Comparison of ENCODE assay signal across 19 cellular contexts in the genomic region with DNA sequence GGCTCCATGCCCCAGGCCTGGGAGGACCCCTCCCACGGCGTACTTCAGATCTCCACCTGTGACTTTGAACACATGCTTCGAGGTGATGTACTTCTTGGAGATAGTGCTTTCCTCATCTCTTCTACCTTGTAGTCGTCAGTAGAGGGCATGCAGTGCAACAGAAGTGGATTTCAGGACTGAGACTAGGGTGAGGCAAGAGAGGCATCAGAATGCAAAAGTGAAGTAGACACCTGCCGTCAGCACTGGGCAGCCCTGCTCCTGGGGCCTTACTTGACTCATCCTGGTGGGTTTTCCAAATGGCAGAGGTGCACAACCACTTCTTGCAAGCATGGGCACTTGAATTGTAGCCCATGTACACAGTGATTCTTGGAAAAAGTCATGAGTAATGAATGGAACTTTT.
DNase-seq lines count a peak whose midpoint lies in the region; ATAC-seq lines count a peak whose summit lies in the region.
"Had no signal": no experiment of that assay in that cellular context is flagged by ENCODE, and none has a peak within 500 bp of the region (broad histone marks: within the 10 kb centered on the region; RNA-seq: fewer than 3 reads in every experiment).

No MANE protein-coding gene starts in this region.

- peak overlapping the region in 1 of 2 donors; percentile 45 for H3K27ac Mint-ChIP-seq in activated naive CD4-positive, alpha-beta T cell treated with anti-CD3 and anti-CD28 coated beads, Interleukin-2, amount 50 U/mL, for 72 hours
- H3K27ac Mint-ChIP-seq in stimulated activated naive CD8-positive, alpha-beta T cell treated with anti-CD3 and anti-CD28 coated beads, Interleukin-15, Interleukin-2, amounts not matched to agents 100 ng/mL and 50 ng/mL, for 24 hours, result peak overlapping the region; percentile 91

- H3K4me1 Mint-ChIP-seq in stimulated activated naive CD8-positive, alpha-beta T cell treated with anti-CD3 and anti-CD28 coated beads, Interleukin-15, Interleukin-2, amounts not matched to agents 100 ng/mL and 50 ng/mL, for 24 hours (ENCODE audit: low read depth), result peaks cover 53% of the 10 kb centered on the region

- peaks cover 8% of the 10 kb centered on the region for H3K27me3 Mint-ChIP-seq in stimulated activated naive CD8-positive, alpha-beta T cell treated with anti-CD3 and anti-CD28 coated beads, Interleukin-15, Interleukin-2, amounts not matched to agents 100 ng/mL and 50 ng/mL, for 24 hours

- H3K4me3 Mint-ChIP-seq in stimulated activated naive CD8-positive, alpha-beta T cell treated with anti-CD3 and anti-CD28 coated beads, Interleukin-15, Interleukin-2, amounts not matched to agents 100 ng/mL and 50 ng/mL, for 24 hours, result no peak overlapping the region

- peak; percentile 50 to 65 for ATAC-seq in activated naive CD4-positive, alpha-beta T cell treated with anti-CD3 and anti-CD28 coated beads, Interleukin-2, amount 50 U/mL, for 72 hours
- peak; percentile 24 for ATAC-seq in HG02870 (IDR thresholded peaks at IDR 0.05; ENCODE audit: unreplicated experiment)
- ATAC-seq in GM21423 (IDR thresholded peaks at IDR 0.05; ENCODE audit: unreplicated experiment), result no peak
- ATAC-seq in GM21367 (IDR thresholded peaks at IDR 0.05; ENCODE audit: unreplicated experiment), result no peak
- ATAC-seq: HCT116 had no signal

- H3K36me3 Mint-ChIP-seq in activated naive CD4-positive, alpha-beta T cell treated with anti-CD3 and anti-CD28 coated beads, Interleukin-2, amount 50 U/mL, for 72 hours, result peaks cover 5 to 25% of the 10 kb centered on the region in 2 donors
- H3K36me3 Mint-ChIP-seq in stimulated activated naive CD8-positive, alpha-beta T cell treated with anti-CD3 and anti-CD28 coated beads, Interleukin-15, Interleukin-2, amounts not matched to agents 100 ng/mL and 50 ng/mL, for 24 hours (ENCODE audit: low read depth), result peaks cover 4% of the 10 kb centered on the region

- H3K9me3 Mint-ChIP-seq in activated naive CD4-positive, alpha-beta T cell treated with anti-CD3 and anti-CD28 coated beads, Interleukin-2, amount 50 U/mL, for 72 hours, result peaks cover 4 to 9% of the 10 kb centered on the region in 2 donors
- H3K9me3 Mint-ChIP-seq in stimulated activated naive CD8-positive, alpha-beta T cell treated with anti-CD3 and anti-CD28 coated beads, Interleukin-15, Interleukin-2, amounts not matched to agents 100 ng/mL and 50 ng/mL, for 24 hours, result peaks cover 6% of the 10 kb centered on the region

- no peak for DNase-seq in activated naive CD4-positive, alpha-beta T cell treated with anti-CD3 and anti-CD28 coated beads, Interleukin-2, amount 50 U/mL, for 72 hours (ENCODE audit: low spot score in 2 of 2)
- DNase-seq in activated naive CD4-positive, alpha-beta T cell treated with anti-CD3 and anti-CD28 coated beads, Interleukin-2, amount 50 U/mL, for 16 hours, result no peak
- DNase-seq in glomerular visceral epithelial cell (ENCODE audit: extremely low spot score), result peak; percentile 25
- DNase-seq in occipital lobe (lab: John Stamatoyannopoulos, UW), result no peak
- DNase-seq: ACHN; aorta; C1 segment of cervical spinal cord; caudate nucleus; hippocampal formation; MM.1S; NCI-H2171 treated with DMSO at 0.1 percent for 48 hours; NCI-H69; nucleus accumbens; stimulated activated CD4-positive, alpha-beta T cell treated with anti-CD3 and anti-CD28 coated beads, Interleukin-12 subunit alpha, Interleukin-12 subunit beta, amount 100 ng/mL, for 4 hours had no signal

Comparison
In these comparisons a context has a peak if more than half of its experiments do, and no peak if none do; other contexts are left out.
1. ATAC-seq: peak in activated naive CD4-positive, alpha-beta T cell treated with anti-CD3 and anti-CD28 coated beads, Interleukin-2, amount 50 U/mL, for 72 hours (2 of 2) and HG02870 (single experiment); none in GM21423 (single experiment) and GM21367 (single experiment).